ENCODE assay signal across 24 cellular contexts in genomic region chr15:39336926-39337325, GRCh38.
"Had no signal": no experiment of that assay in that cellular context is flagged by ENCODE, and none has a peak within 500 bp of the region (broad histone marks: within the 10 kb centered on the region; RNA-seq: fewer than 3 reads in every experiment).

No MANE protein-coding gene starts in this region.

- H3K9me3 ChIP-seq: psoas muscle, thyroid gland had no signal

- H3K4me3 ChIP-seq: cardiac muscle cell, heart right ventricle, lung, psoas muscle, thyroid gland had no signal

- DNase-seq: activated CD4-positive, alpha-beta memory T cell treated with anti-CD3 and anti-CD28 coated beads, Interleukin-2, amount 10 ng/mL, durations not matched to agents 7 days and 5 days; activated CD4-positive, alpha-beta T cell treated with anti-CD3 and anti-CD28 coated beads, Interleukin-2, amount 10 ng/mL, durations not matched to agents 24 days and 14 days; activated CD4-positive, CD25-positive, alpha-beta regulatory T cell; activated CD8-positive, alpha-beta memory T cell treated with anti-CD3 and anti-CD28 coated beads, Interleukin-2, amount 10 ng/mL, durations not matched to agents 7 days and 5 days; activated effector memory CD4-positive, alpha-beta T cell treated with anti-CD3 and anti-CD28 coated beads, Interleukin-2, amount 50 U/mL, for 16 hours; activated naive CD4-positive, alpha-beta T cell treated with anti-CD3 and anti-CD28 coated beads, Interleukin-2, amount 10 ng/mL, durations not matched to agents 7 days and 5 days; activated T-cell treated with anti-CD3 and anti-CD28 coated beads for 4 hours; amygdala; effector CD8-positive, alpha-beta T cell; heart right ventricle; islet precursor cell; left cardiac atrium; midbrain; natural killer cell; psoas muscle; right cardiac atrium; stimulated activated CD4-positive, alpha-beta T cell treated with anti-CD3 and anti-CD28 coated beads, Interleukin-12 subunit alpha, Interleukin-12 subunit beta, amount 100 ng/mL, for 4 hours; stimulated activated CD4-positive, alpha-beta T cell treated with anti-CD3 and anti-CD28 coated beads, Interleukin-4, amount 100 ng/mL, for 4 hours; stimulated activated naive CD8-positive, alpha-beta T cell treated with anti-CD3 and anti-CD28 coated beads, Interleukin-15, Interleukin-2, amounts not matched to agents 100 U/mL and 50 U/mL, for 24 hours; substantia nigra; T1000; thyroid gland had no signal

- H3K27ac ChIP-seq: cardiac muscle cell, psoas muscle, thyroid gland had no signal

- H3K27me3 ChIP-seq: cardiac muscle cell, heart right ventricle, thyroid gland had no signal

- ATAC-seq: activated CD8-positive, alpha-beta memory T cell treated with anti-CD3 and anti-CD28 coated beads, Interleukin-2, amount 10 ng/mL, durations not matched to agents 7 days and 5 days; heart right ventricle; natural killer cell; psoas muscle; right cardiac atrium; stimulated activated naive CD8-positive, alpha-beta T cell treated with anti-CD3 and anti-CD28 coated beads, Interleukin-15, Interleukin-2, amounts not matched to agents 100 U/mL and 50 U/mL, for 24 hours had no signal

- H3K4me1 ChIP-seq: psoas muscle, thyroid gland had no signal

- H3K36me3 ChIP-seq: cardiac muscle cell, heart right ventricle, thyroid gland had no signal
